In genomic region chr22:36828815-36829214, GRCh38 we compare ENCODE assay signal across 1 cellular context.
TF ChIP-seq lines count a peak whose summit lies in the region.

No MANE protein-coding gene starts in this region.

TF ChIP-seq in HepG2, 621 proteins besides CTCF, POLR2A, EP300 and RAD21:
- TF ChIP-seq ATF2 (CRISPR knock-in tag; IDR thresholded peaks at IDR 0.05) (no peak), ZFP36 (IDR thresholded peaks at IDR 0.05; ENCODE audit: borderline replicate concordance, low read depth, low read length, partially characterized antibody) (peak; percentile 83), PPARG (CRISPR knock-in tag; conservative IDR thresholded peaks at IDR 0.05) (no peak)
